In the genomic region with DNA sequence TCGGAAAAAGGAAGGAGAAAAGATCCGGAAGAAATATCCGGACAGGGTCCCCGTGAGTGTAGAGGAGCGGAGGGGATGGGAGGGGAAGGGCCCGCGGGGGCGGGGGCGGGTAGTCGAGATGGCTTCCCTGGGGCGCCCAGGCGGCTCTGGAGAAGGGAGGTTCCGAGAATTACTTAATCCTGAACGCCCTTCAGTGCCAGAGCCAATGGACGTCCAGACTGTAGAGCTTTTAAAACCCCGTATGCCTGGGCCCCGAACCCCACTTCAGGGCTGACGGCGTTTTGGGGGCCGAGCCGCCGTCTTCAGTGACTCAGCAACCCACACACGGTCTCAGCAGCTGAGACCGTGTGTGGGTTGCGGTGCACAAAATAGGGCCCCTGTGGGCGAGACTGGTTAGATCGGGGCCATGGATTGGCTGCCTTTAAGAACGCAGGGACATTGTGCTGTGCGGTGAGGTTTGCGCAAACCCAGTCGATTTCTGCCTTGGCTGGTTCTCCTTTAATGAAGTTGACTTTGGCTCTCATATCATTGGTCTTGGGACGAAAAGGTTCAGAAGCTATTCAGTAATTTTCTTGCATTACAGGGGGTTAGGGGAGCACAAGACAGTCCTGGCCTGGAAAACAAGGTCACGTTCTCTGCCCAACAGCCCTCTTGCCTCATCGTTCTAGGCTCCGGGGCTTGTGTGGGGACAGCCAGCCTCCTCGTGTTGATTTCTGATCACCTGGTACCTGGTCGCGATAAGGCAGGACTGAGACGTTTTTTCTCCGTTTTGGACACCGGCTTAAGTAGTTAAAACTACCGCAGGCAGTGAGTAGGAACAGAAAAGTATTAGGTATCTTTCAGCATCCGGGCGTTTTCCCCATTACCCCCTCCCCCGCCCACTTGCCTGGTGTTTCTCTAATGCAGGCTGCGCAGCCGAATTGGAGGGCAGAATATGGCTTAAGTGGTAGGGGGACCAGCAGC, we compare ENCODE assay signal across 8 cellular contexts. TPM values are rescaled to one million over a fixed set of nuclear protein-coding genes. Genes with fewer than 3 reads are reported as not detected.
DNase-seq lines count a peak whose midpoint lies in the region; ATAC-seq and TF ChIP-seq lines count a peak whose summit lies in the region.

No MANE protein-coding gene starts in this region.

- ATAC-seq in HG03095 (IDR thresholded peaks at IDR 0.05; ENCODE audit: unreplicated experiment) = peak; percentile 44

- peaks cover 36% of the 10 kb centered on the region for H3K4me1 Mint-ChIP-seq in activated T-cell treated with anti-CD3 and anti-CD28 coated beads, Interleukin-2, amount 50 U/mL, for 24 hours (ENCODE audit: low read depth)

- no peaks in the 10 kb centered on the region for H3K9me3 ChIP-seq in esophagus muscularis mucosa
- no peaks in the 10 kb centered on the region for H3K9me3 ChIP-seq in muscle layer of colon (ENCODE audit: low read length)

- no peaks in the 10 kb centered on the region for H3K27me3 ChIP-seq in esophagus muscularis mucosa
- H3K27me3 ChIP-seq in muscle layer of colon (ENCODE audit: control insufficient read depth in 1 of 2, insufficient read depth in 2 of 2, low read length in 2 of 2) = no peaks in the 10 kb centered on the region

- peak overlapping the region; percentile 98 for H3K9ac ChIP-seq in muscle layer of colon (ENCODE audit: low read length)

- no peak for TF ChIP-seq EP300 in esophagus muscularis mucosa (IDR thresholded peaks at IDR 0.05)

- no peaks in the 10 kb centered on the region for H3K9me3 Mint-ChIP-seq in activated T-cell treated with anti-CD3 and anti-CD28 coated beads, Interleukin-2, amount 50 U/mL, for 24 hours

- H3K36me3 Mint-ChIP-seq in activated T-cell treated with anti-CD3 and anti-CD28 coated beads, Interleukin-2, amount 50 U/mL, for 24 hours (ENCODE audit: low read depth) = peaks cover 10% of the 10 kb centered on the region

- H3K4me3 Mint-ChIP-seq in activated T-cell treated with anti-CD3 and anti-CD28 coated beads, Interleukin-2, amount 50 U/mL, for 24 hours = peak overlapping the region; percentile 82

- intact Hi-C loops in esophagus muscularis mucosa (cut with DNase I) = loop anchor here (10.0 kb wide), 2 partner anchors 59 to 511 kb away; a partner anchor contains a TSS

- TF ChIP-seq POLR2A in esophagus muscularis mucosa (IDR thresholded peaks at IDR 0.05; ENCODE audit: low read depth) = no peak

- no peaks in the 10 kb centered on the region for H3K27me3 Mint-ChIP-seq in activated T-cell treated with anti-CD3 and anti-CD28 coated beads, Interleukin-2, amount 50 U/mL, for 24 hours

- H3K4me3 ChIP-seq in esophagus muscularis mucosa (peak overlapping the region; percentile 79 to 87 (median 82)), muscle layer of colon (ENCODE audit: low read depth in 1 of 2, low read length in 2 of 2) (peak overlapping the region; percentile 77 to 99)

- DNase-seq in NCI-H2196 (lab: John Stamatoyannopoulos, UW; ENCODE audit: unreplicated experiment) (peak; percentile 21), NCI-H2196 treated with DMSO at 0.1 percent for 48 hours (lab: John Stamatoyannopoulos, UW; ENCODE audit: unreplicated experiment) (no peak), OCI-M1 (lab: John Stamatoyannopoulos, UW) (peak; percentile 87), esophagus muscularis mucosa (ENCODE audit: extremely low spot score) (peak; percentile 95)
- DNase-seq in activated T-cell treated with anti-CD3 and anti-CD28 coated beads, Interleukin-2, amount 50 U/mL, for 24 hours = peak; percentile 82
- peak; percentile 60 to 80 for DNase-seq in stimulated activated CD8-positive, alpha-beta memory T cell treated with anti-CD3 and anti-CD28 coated beads, Interleukin-4, amount 100 ng/mL, for 4 hours (ENCODE audit: low read depth in 2 of 2, low spot score in 1 of 2)

- peaks cover 29 to 43% (median 41%) of the 10 kb centered on the region in 4 donors for H3K4me1 ChIP-seq in esophagus muscularis mucosa
- H3K4me1 ChIP-seq in muscle layer of colon (ENCODE audit: insufficient read depth, low read length) = peaks cover 9% of the 10 kb centered on the region

- WGBS in esophagus muscularis mucosa = under 1% methylated on average over 35 of the region's 47 CpGs

- H3K36me3 ChIP-seq in esophagus muscularis mucosa = peaks cover 5 to 23% (median 10%) of the 10 kb centered on the region in 4 donors
- H3K36me3 ChIP-seq in muscle layer of colon (ENCODE audit: insufficient read depth, low read length) = peaks cover 10% of the 10 kb centered on the region

- no peak for TF ChIP-seq CTCF in esophagus muscularis mucosa (IDR thresholded peaks at IDR 0.05)

- H3K27ac Mint-ChIP-seq in activated T-cell treated with anti-CD3 and anti-CD28 coated beads, Interleukin-2, amount 50 U/mL, for 24 hours = peak overlapping the region; percentile 96

- H3K27ac ChIP-seq in esophagus muscularis mucosa (replicated peaks in 1 of 4) (peak overlapping the region; percentile 96 to 100 (median 98)), muscle layer of colon (ENCODE audit: low read depth, low read length) (peak overlapping the region; percentile 96)

RNA-seq across cellular contexts. Expression of a gene that starts 0.8 kb away (rescaled TPM):
- 100 to 1,000 TPM; 142 to 352 (median 213) TPM for total RNA-seq in esophagus muscularis mucosa

RNA-seq across cellular contexts. Expression of a gene that starts 34.6 kb away (rescaled TPM):
- 1 to 10 TPM in 1 of 4 donors, under 1 TPM in 1, not detected in 2; 0.17 to 1.6 TPM for total RNA-seq in esophagus muscularis mucosa

RNA-seq across cellular contexts. Expression of a gene that starts 41.5 kb away (rescaled TPM):
- total RNA-seq in esophagus muscularis mucosa = 1 to 10 TPM in 1 of 4 donors, under 1 TPM in 2, not detected in 1; 0.40 to 1.2 (median 0.58) TPM
